Comparison of ENCODE assay signal across 8 cellular contexts in the genomic region with DNA sequence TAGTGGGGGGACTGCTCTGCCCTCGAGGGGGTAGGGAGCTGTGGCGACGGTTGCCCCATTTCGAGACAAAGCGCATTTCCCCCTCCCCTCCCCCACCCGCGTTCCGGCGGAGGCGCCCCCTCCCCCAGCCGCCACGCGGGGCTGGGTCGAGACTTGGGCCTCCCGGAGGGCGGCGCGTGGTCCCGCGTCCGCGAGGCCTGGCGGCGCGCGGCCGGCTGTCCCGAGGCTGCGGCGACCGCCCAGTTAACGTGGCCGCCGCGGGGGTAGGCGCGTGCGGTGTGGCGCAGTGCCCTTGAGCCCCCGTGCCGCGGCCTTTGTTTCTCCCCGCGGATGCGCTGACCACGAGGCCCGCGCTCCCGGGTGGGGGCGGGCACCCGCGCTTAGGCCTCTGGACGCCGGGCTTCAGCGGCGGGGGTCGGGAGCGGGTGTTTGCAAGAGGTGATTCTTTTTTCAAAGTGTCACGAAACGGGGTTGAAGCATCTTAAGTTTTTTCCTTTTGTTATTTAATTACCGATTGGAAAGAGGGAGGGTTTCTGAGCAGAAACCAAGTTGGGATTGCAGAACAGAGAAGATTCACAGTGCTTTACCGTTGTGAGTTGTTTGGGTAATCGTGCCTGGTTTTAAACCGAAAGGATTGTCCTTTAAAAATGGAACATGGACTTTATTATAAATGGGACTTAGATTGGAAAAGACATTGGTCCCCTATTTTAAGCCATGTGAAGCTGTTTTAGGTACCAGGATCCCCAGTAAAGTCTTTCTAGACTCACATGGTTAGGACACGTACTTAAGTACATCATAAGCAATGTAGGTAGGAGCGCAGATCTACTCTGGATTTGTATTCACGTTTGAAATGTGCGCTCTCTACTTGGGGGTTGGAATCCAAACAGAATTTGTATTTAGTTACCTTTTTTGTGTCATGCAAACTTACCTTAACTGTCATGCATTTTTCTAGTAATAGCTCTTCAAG.
DNase-seq lines count a peak whose midpoint lies in the region; ATAC-seq and TF ChIP-seq lines count a peak whose summit lies in the region.

No MANE protein-coding gene starts in this region.

- H3K9me3 Mint-ChIP-seq in central memory CD8-positive, alpha-beta T cell = no peaks in the 10 kb centered on the region

- peak overlapping the region; percentile 99 for H3K27ac ChIP-seq in VCaP
- H3K27ac ChIP-seq in layer of hippocampus (ENCODE audit: low read depth, low read length) = peak overlapping the region; percentile 100

- no peaks in the 10 kb centered on the region for H3K27me3 Mint-ChIP-seq in central memory CD8-positive, alpha-beta T cell

- DNase-seq in NK-92 treated with Interleukin-12 subunit alpha and Interleukin-12 subunit beta, amount 100 ng/mL, for 24 hours (lab: John Stamatoyannopoulos, UW) = peak; percentile 59
- DNase-seq in NK-92 (lab: John Stamatoyannopoulos, UW; ENCODE audit: unreplicated experiment) (no peak), HuH-7.5 (ENCODE audit: low spot score) (peak; percentile 45)
- DNase-seq in central memory CD8-positive, alpha-beta T cell (ENCODE audit: low spot score in 2 of 2) = no peak
- DNase-seq in stimulated activated CD4-positive, alpha-beta T cell treated with anti-CD3 and anti-CD28 coated beads, Interleukin-15, amount 100 ng/mL, for 24 hours = peak; percentile 74

- peaks cover 71% of the 10 kb centered on the region for H3K4me1 Mint-ChIP-seq in central memory CD8-positive, alpha-beta T cell

- no peaks in the 10 kb centered on the region for H3K27me3 ChIP-seq in layer of hippocampus (ENCODE audit: control insufficient read depth, insufficient read depth, low read length)

- ATAC-seq in central memory CD8-positive, alpha-beta T cell (replicated peaks; ENCODE audit: extremely low read depth, poor library complexity, severe bottlenecking) = no peak
- no peak for ATAC-seq in HG03342 (IDR thresholded peaks at IDR 0.05; ENCODE audit: unreplicated experiment)

- TF ChIP-seq CTCF in VCaP (conservative IDR thresholded peaks at IDR 0.05) = no peak

- peak overlapping the region; percentile 100 for H3K4me3 Mint-ChIP-seq in central memory CD8-positive, alpha-beta T cell

- peaks cover 68% of the 10 kb centered on the region for H3K36me3 Mint-ChIP-seq in central memory CD8-positive, alpha-beta T cell (ENCODE audit: insufficient read depth)

- peak overlapping the region; percentile 100 for H3K27ac Mint-ChIP-seq in central memory CD8-positive, alpha-beta T cell (ENCODE audit: low read depth)

Comparison
In these comparisons a context has a peak if more than half of its experiments do, and no peak if none do; other contexts are left out.
1. DNase-seq: peak in NK-92 treated with Interleukin-12 subunit alpha and Interleukin-12 subunit beta, amount 100 ng/mL, for 24 hours (single experiment), HuH-7.5 (single experiment) and stimulated activated CD4-positive, alpha-beta T cell treated with anti-CD3 and anti-CD28 coated beads, Interleukin-15, amount 100 ng/mL, for 24 hours (single experiment); none in NK-92 (single experiment) and central memory CD8-positive, alpha-beta T cell (0 of 2).